23 cellular contexts compared by ENCODE assay signal in the genomic region with DNA sequence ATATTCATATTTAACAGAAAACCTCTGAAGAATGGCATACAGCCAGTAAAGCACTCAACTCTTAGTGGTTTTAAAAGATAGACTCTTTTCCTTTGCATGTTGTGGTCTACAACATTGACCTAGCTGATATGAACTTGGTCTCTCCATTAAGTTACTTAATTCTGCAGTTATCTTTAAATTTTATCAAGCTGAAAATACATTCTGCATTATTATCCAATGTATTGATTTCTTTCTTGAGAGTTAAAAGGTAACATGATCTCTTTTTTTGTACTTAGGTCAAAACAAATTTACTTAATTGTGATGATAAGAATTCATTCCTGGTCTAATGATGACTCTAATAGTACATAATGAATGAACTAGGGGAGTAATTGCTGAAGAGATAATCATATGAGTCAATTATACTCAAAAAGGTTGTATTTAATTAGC.
DNase-seq lines count a peak whose midpoint lies in the region; FAIRE-seq and TF ChIP-seq lines count a peak whose summit lies in the region.
"Had no signal": no experiment of that assay in that cellular context is flagged by ENCODE, and none has a peak within 500 bp of the region (broad histone marks: within the 10 kb centered on the region; RNA-seq: fewer than 3 reads in every experiment).

No MANE protein-coding gene starts in this region.

- H4K20me1 ChIP-seq in astrocyte (ENCODE audit: insufficient read depth, low read length): no peaks in the 10 kb centered on the region

- peaks cover 7% of the 10 kb centered on the region for H3K4me1 ChIP-seq in astrocyte (ENCODE audit: insufficient read depth, low read length)

- DNase-seq in NCI-H1105 treated with DMSO at 0.1 percent for 48 hours (lab: John Stamatoyannopoulos, UW) (peak; percentile 86), NCI-H1105 (lab: John Stamatoyannopoulos, UW) (no peak), NCI-H1436 (lab: John Stamatoyannopoulos, UW) (peak; percentile 42), SK-N-DZ (ENCODE audit: low spot score) (peak; percentile 91), astrocyte (ENCODE audit: low read depth) (peak; percentile 30), COLO668 (lab: John Stamatoyannopoulos, UW; ENCODE audit: unreplicated experiment) (no peak), NCI-H526 treated with DMSO at 0.1 percent for 48 hours (lab: John Stamatoyannopoulos, UW) (no peak)
- DNase-seq: 8988T; ACHN; CD4-positive, CD25-positive, alpha-beta regulatory T cell; IMR-90; NCI-H1417 treated with DMSO at 0.1 percent for 48 hours; NCI-H446; NCI-H524 treated with DMSO at 0.1 percent for 48 hours; Right ventricle myocardium superior; RPMI8226; SW 1271 had no signal

- H3K9me3 ChIP-seq in astrocyte (ENCODE audit: insufficient read depth, low read depth, low read length): no peaks in the 10 kb centered on the region

- no peak overlapping the region for H2AFZ ChIP-seq in astrocyte (ENCODE audit: low read depth, low read length)

- no peaks in the 10 kb centered on the region for H3K4me1 Mint-ChIP-seq in astrocyte (ENCODE audit: low read depth, unreplicated experiment)

- H3K4me3 Mint-ChIP-seq in astrocyte (ENCODE audit: unreplicated experiment): no peak overlapping the region
- H3K4me3 Mint-ChIP-seq: CD4-positive, CD25-positive, alpha-beta regulatory T cell; T-helper 1 cell treated with Interleukin-12 subunit alpha and Interleukin-12 subunit beta and Interleukin-4 antibody, amounts not matched to agents 30 μg/mL and 1 μg/mL, for 36 hours had no signal

- no peaks in the 10 kb centered on the region for H3K27me3 ChIP-seq in astrocyte (ENCODE audit: insufficient read depth, low read length)
- H3K27me3 ChIP-seq: SJSA1 had no signal

- H3K27me3 Mint-ChIP-seq in astrocyte (ENCODE audit: low read depth, unreplicated experiment): no peaks in the 10 kb centered on the region
- H3K27me3 Mint-ChIP-seq: CD4-positive, CD25-positive, alpha-beta regulatory T cell had no signal

- no peak overlapping the region for H3K9ac ChIP-seq in astrocyte (ENCODE audit: low read length)
- H3K9ac ChIP-seq: KMS-11 had no signal

- no peak for FAIRE-seq in astrocyte (lab: Jason Lieb, UNC)
- FAIRE-seq: D721Med, GM18507, H54 had no signal

- no peak overlapping the region for H3K4me3 ChIP-seq in astrocyte (ENCODE audit: insufficient read depth, low read depth, low read length)
- H3K4me3 ChIP-seq: SJSA1 had no signal

- no peak overlapping the region for H3K27ac ChIP-seq in astrocyte (ENCODE audit: low read depth, low read length)
- H3K27ac ChIP-seq: KMS-11, SJSA1 had no signal

- H3K36me3 Mint-ChIP-seq in astrocyte (ENCODE audit: low read depth, unreplicated experiment): no peaks in the 10 kb centered on the region

- TF ChIP-seq CTCF in astrocyte (IDR thresholded peaks at IDR 0.05; ENCODE audit: insufficient read depth, low read depth, low read length): no peak

- no peaks in the 10 kb centered on the region for H3K79me2 ChIP-seq in astrocyte (ENCODE audit: insufficient read depth, low read length)

- H3K9me3 Mint-ChIP-seq in astrocyte (ENCODE audit: unreplicated experiment): no peaks in the 10 kb centered on the region
- H3K9me3 Mint-ChIP-seq: CD4-positive, CD25-positive, alpha-beta regulatory T cell; T-helper 1 cell treated with Interleukin-12 subunit alpha and Interleukin-12 subunit beta and Interleukin-4 antibody, amounts not matched to agents 30 μg/mL and 1 μg/mL, for 36 hours had no signal

- H3K27ac Mint-ChIP-seq in astrocyte (ENCODE audit: unreplicated experiment): no peak overlapping the region
- H3K27ac Mint-ChIP-seq: CD4-positive, CD25-positive, alpha-beta regulatory T cell; T-helper 1 cell treated with Interleukin-12 subunit alpha and Interleukin-12 subunit beta and Interleukin-4 antibody, amounts not matched to agents 30 μg/mL and 1 μg/mL, for 36 hours had no signal

- H3K4me2 ChIP-seq in astrocyte (ENCODE audit: low read length): no peak overlapping the region
- H3K4me2 ChIP-seq: KMS-11 had no signal

- no peaks in the 10 kb centered on the region for H3K36me3 ChIP-seq in astrocyte (ENCODE audit: insufficient read depth, low read length)
- H3K36me3 ChIP-seq: SJSA1 had no signal

Comparison
In these comparisons a context has a peak if more than half of its experiments do, and no peak if none do; other contexts are left out.
1. DNase-seq: peak in NCI-H1105 treated with DMSO at 0.1 percent for 48 hours (single experiment), NCI-H1436 (single experiment), SK-N-DZ (single experiment) and astrocyte (single experiment); none in NCI-H1105 (single experiment), COLO668 (single experiment) and NCI-H526 treated with DMSO at 0.1 percent for 48 hours (single experiment).